ENCODE assay signal across 1 cellular context in genomic region chr12:7068994-7069346, GRCh38.
TF ChIP-seq lines count a peak whose summit lies in the region.

No MANE protein-coding gene starts in this region.

TF ChIP-seq in K562, 482 proteins besides CTCF, POLR2A, EP300 and RAD21:
- TF ChIP-seq TCF7 (IDR thresholded peaks at IDR 0.05; ENCODE audit: borderline replicate concordance) (no peak), DLX4 (CRISPR knock-in tag; IDR thresholded peaks at IDR 0.05) (no peak), CBX2 (IDR thresholded peaks at IDR 0.05; ENCODE audit: insufficient read depth, low read length, poor library complexity, severe bottlenecking) (no peak), CBFA2T3 (IDR thresholded peaks at IDR 0.05) (peak; percentile 11; the same call in 1 of the 2 replicates), NFE2 (IDR thresholded peaks at IDR 0.05; ENCODE audit: low read depth) (no peak), ZNF324 (CRISPR knock-in tag; IDR thresholded peaks at IDR 0.05) (no peak), CBX8 (IDR thresholded peaks at IDR 0.05; ENCODE audit: borderline replicate concordance, extremely low read depth, low read depth, low read length, poor library complexity, severe bottlenecking) (no peak), XRCC4 (IDR thresholded peaks at IDR 0.05; ENCODE audit: extremely low read depth, insufficient read depth, insufficient read length) (no peak), ZNF197 (CRISPR knock-in tag; IDR thresholded peaks at IDR 0.05; ENCODE audit: low read depth) (no peak), PHB (CRISPR knock-in tag; IDR thresholded peaks at IDR 0.05) (no peak), ATF1 (CRISPR knock-in tag; IDR thresholded peaks at IDR 0.05) (no peak), ATF1 (tag; IDR thresholded peaks at IDR 0.05) (0 out of 2 replicates have a peak, but pooled peaks have one; percentile 32), PHF21A (IDR thresholded peaks at IDR 0.05; ENCODE audit: borderline replicate concordance, low read depth) (no peak)
